In the genomic region with DNA sequence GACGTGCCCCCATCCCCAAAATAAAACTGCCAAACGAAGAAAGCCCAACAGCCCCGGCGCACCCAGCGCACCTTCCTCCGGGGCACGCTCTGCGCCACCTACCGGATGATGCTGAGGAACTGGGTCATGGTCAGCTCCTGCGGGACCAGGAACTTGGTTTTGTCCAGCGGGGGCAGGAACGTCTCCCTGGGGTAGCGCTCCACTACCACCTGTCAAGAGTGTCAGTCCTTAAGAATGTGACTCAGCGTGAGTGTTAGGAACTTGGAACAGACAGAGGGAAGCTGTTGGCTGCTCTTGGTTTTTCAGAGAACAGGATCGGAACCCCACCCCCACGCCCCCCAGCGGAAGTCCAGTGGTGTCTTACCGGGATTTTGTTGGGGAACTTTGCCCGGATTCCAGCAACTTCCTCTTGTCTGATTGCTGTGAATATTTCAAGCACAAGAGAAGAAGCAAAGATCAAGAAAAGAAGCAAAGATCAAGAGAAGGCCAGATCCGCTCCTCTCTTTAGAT, we compare ENCODE assay signal across 8 cellular contexts. TPM values are rescaled to one million over a fixed set of nuclear protein-coding genes. Genes with fewer than 3 reads are reported as not detected.
DNase-seq lines count a peak whose midpoint lies in the region; ATAC-seq, FAIRE-seq and TF ChIP-seq lines count a peak whose summit lies in the region.

No MANE protein-coding gene starts in this region.

- FAIRE-seq in pancreas (lab: Jason Lieb, UNC) = no peak

- 7 to 10% methylated on average over 20 of the region's 20 CpGs for WGBS in pancreas, 2 donors
- WGBS in transverse colon (ENCODE audit: low coverage in 1 of 2), 2 donors = 22 to 23% methylated on average over 3 to 20 of the region's 20 CpGs

- H3K36me3 ChIP-seq in A673 (ENCODE audit: insufficient read depth, low read length, poor library complexity, severe bottlenecking) (no peaks in the 10 kb centered on the region), SJCRH30 (no peaks in the 10 kb centered on the region), pancreas (no peaks in the 10 kb centered on the region), transverse colon (no peaks in the 10 kb centered on the region)

- peaks cover 3% of the 10 kb centered on the region for H3K27me3 Mint-ChIP-seq in activated naive CD4-positive, alpha-beta T cell treated with anti-CD3 and anti-CD28 coated beads, Interleukin-2, amount 50 U/mL, for 24 hours

- H3K9me3 Mint-ChIP-seq in activated naive CD4-positive, alpha-beta T cell treated with anti-CD3 and anti-CD28 coated beads, Interleukin-2, amount 50 U/mL, for 24 hours = no peaks in the 10 kb centered on the region

- H3K4me3 ChIP-seq in A673 (ENCODE audit: low read depth, low read length, poor library complexity, severe bottlenecking) (peak overlapping the region; percentile 33), SJCRH30 (peak overlapping the region; percentile 32), pancreas (peak overlapping the region in 1 of 4 donors; percentile 23), transverse colon (peak overlapping the region in 2 of 4 donors; percentile 18 to 43)

- no peaks in the 10 kb centered on the region for H3K9me3 ChIP-seq in A673 (ENCODE audit: low read depth, low read length, poor library complexity, severe bottlenecking)
- no peaks in the 10 kb centered on the region for H3K9me3 ChIP-seq in SJCRH30 (replicated peaks)
- H3K9me3 ChIP-seq in pancreas = no peaks in the 10 kb centered on the region
- no peaks in the 10 kb centered on the region for H3K9me3 ChIP-seq in transverse colon

- BruUV-seq in A673 (replicated peaks; lab: Mats Ljungman, UMichigan) = no TSS peak

- no peak overlapping the region for H3K27ac Mint-ChIP-seq in activated naive CD4-positive, alpha-beta T cell treated with anti-CD3 and anti-CD28 coated beads, Interleukin-2, amount 50 U/mL, for 24 hours

- TF ChIP-seq CTCF in A673 (conservative IDR thresholded peaks at IDR 0.05; ENCODE audit: low read depth, low read length) (peak; percentile 68), pancreas (IDR thresholded peaks at IDR 0.05) (peak in 3 of 4 donors; percentile 11 to 34 (median 17)), transverse colon (IDR thresholded peaks at IDR 0.05) (peak; percentile 51 to 67 (median 55))

- H3K4me1 ChIP-seq in A673 (ENCODE audit: insufficient read depth, low read length, poor library complexity, severe bottlenecking) = no peaks in the 10 kb centered on the region
- peaks cover 6% of the 10 kb centered on the region for H3K4me1 ChIP-seq in SJCRH30
- H3K4me1 ChIP-seq in pancreas = no peaks in the 10 kb centered on the region
- H3K4me1 ChIP-seq in transverse colon = peaks cover 0 to 8% (median 5%) of the 10 kb centered on the region in 4 donors

- ATAC-seq in GM18907 (IDR thresholded peaks at IDR 0.05; ENCODE audit: unreplicated experiment) = peak; percentile 94
- peak; percentile 60 for ATAC-seq in HG03280 (IDR thresholded peaks at IDR 0.05; ENCODE audit: unreplicated experiment)
- ATAC-seq in pancreas = peak; percentile 67 to 92 (median 82)

- TF ChIP-seq EP300 in transverse colon (IDR thresholded peaks at IDR 0.05; ENCODE audit: low read depth) = no peak

- H3K27me3 ChIP-seq in A673 (replicated peaks; ENCODE audit: insufficient read depth, low read depth, low read length, poor library complexity) (no peaks in the 10 kb centered on the region), SJCRH30 (no peaks in the 10 kb centered on the region), pancreas (no peaks in the 10 kb centered on the region), transverse colon (no peaks in the 10 kb centered on the region)

- H3K27ac ChIP-seq in A673 (ENCODE audit: low read depth, low read length, poor library complexity, severe bottlenecking) (no peak overlapping the region), SJCRH30 (0 out of 2 replicates have a peak overlapping the region, but pooled peaks have one; percentile 24), pancreas (no peak overlapping the region), transverse colon (peak overlapping the region; percentile 19 to 43 (median 36))

- DNase-seq in A673 (ENCODE audit: low spot score) = peak; percentile 46
- DNase-seq in SJCRH30 = peak; percentile 68 to 73
- peak in 41 of 42 donors; percentile 4 to 78 (median 46) for DNase-seq in head of caudate nucleus
- DNase-seq in pancreas = peak; percentile 26 to 73 (median 38)
- peak; percentile 81 for DNase-seq in transverse colon

- CTCF ChIA-PET in A673 (lab: Charles Lee) = interaction anchor here (0.9 kb wide), 1 partner anchor 48 kb away, joined by 3 read pairs; no protein-coding TSS in a partner anchor

- POLR2A ChIA-PET in A673 (lab: Charles Lee; ENCODE audit: low non-redundant PET) = no interaction called here

- intact Hi-C loops in A673 (cut with micrococcal nuclease; ENCODE audit: unreplicated experiment) = no loop called here
- intact Hi-C loops in head of caudate nucleus (cut with DNase I) = loop anchor here (10.0 kb wide), 1 partner anchor 104 kb away; no protein-coding TSS in a partner anchor
- intact Hi-C loops in pancreas (cut with DNase I) = no loop called here
- intact Hi-C loops in transverse colon (cut with DNase I; ENCODE audit: low total_unique reads) = no loop called here

- in situ Hi-C loops in transverse colon (cut with MboI; ENCODE audit: low pct_ligation_motif_present in 1 of 4, low pct_unique_long_range_greater_than_20kb in 1 of 4, low sequenced_read_pairs in 3 of 4) = loop anchor here in 2 of 4 donors (25.0 kb wide), 1 partner anchor 386 kb away; no protein-coding TSS in a partner anchor

- H3K4me1 Mint-ChIP-seq in activated naive CD4-positive, alpha-beta T cell treated with anti-CD3 and anti-CD28 coated beads, Interleukin-2, amount 50 U/mL, for 24 hours = peaks cover 6% of the 10 kb centered on the region

- no peaks in the 10 kb centered on the region for H3K36me3 Mint-ChIP-seq in activated naive CD4-positive, alpha-beta T cell treated with anti-CD3 and anti-CD28 coated beads, Interleukin-2, amount 50 U/mL, for 24 hours

- TF ChIP-seq POLR2A in transverse colon (IDR thresholded peaks at IDR 0.05) = no peak

- peak overlapping the region; percentile 61 for H3K4me3 Mint-ChIP-seq in activated naive CD4-positive, alpha-beta T cell treated with anti-CD3 and anti-CD28 coated beads, Interleukin-2, amount 50 U/mL, for 24 hours

RNA-seq across cellular contexts. Expression of gene MAP1LC3C, which starts 0.4 kb away (rescaled TPM):
- total RNA-seq in A673 (2021) (not detected in 2 replicates), pancreas (under 1 TPM in 1 of 6 donors, not detected in 5; 0.93 TPM), transverse colon (1 to 10 TPM in 2 of 4 donors, under 1 TPM in 1, not detected in 1; 1.00 to 6.5 (median 1.1) TPM)
- 0.79 and 0.91 TPM in 2 replicates for total RNA-seq in SJCRH30 (2014; rRNA removed; shearing (Covaris generic))
- polyA plus RNA-seq in pancreas = under 1 TPM; 0.35 to 0.38 TPM

RNA-seq across cellular contexts. Expression of gene BECN2, which starts 40.9 kb away (rescaled TPM):
- total RNA-seq in A673 (2021) (not detected in 2 replicates), pancreas (not detected), transverse colon (not detected)
- not detected in 2 replicates for total RNA-seq in SJCRH30 (2014; rRNA removed; shearing (Covaris generic))
- not detected for polyA plus RNA-seq in pancreas

Comparison
In these comparisons a context has a peak if more than half of its experiments do, and no peak if none do; other contexts are left out.
1. H3K27ac ChIP-seq: peak in SJCRH30 (single experiment) and transverse colon (4 of 4); none in A673 (single experiment) and pancreas (0 of 4).
2. CTCF ChIP-seq: peak in every context shown above with its lines; median percentile 68 in A673; 55 in transverse colon; 17 in pancreas.
3. Peak in every context shown above with its lines, with median percentiles within 50 percentile points of each other: DNase-seq and ATAC-seq.